Comparison of ENCODE assay signal across 12 cellular contexts in genomic region chr22:48893288-48894063, GRCh38.
"Had no signal": no experiment of that assay in that cellular context is flagged by ENCODE, and none has a peak within 500 bp of the region (broad histone marks: within the 10 kb centered on the region; RNA-seq: fewer than 3 reads in every experiment).

No MANE protein-coding gene starts in this region.

- DNase-seq: activated CD4-positive, alpha-beta T cell treated with anti-CD3 and anti-CD28 coated beads, Interleukin-2, amount 50 U/mL, for 48 hours; activated gamma-delta T cell treated with Interleukin-2 at 50 U/mL for 16 hours; activated T-cell treated with anti-CD3 and anti-CD28 coated beads, Interleukin-2, amount 50 U/mL, for 4 hours; cerebellar nuclear complex; sigmoid colon; uterus had no signal

- ATAC-seq: activated T-cell treated with anti-CD3 and anti-CD28 coated beads, Interleukin-2, amount 50 U/mL, for 4 hours had no signal

- H3K27ac ChIP-seq: ascending aorta, breast epithelium, sigmoid colon, spleen, tibial artery, uterus had no signal

- H3K4me3 ChIP-seq: ascending aorta, breast epithelium, sigmoid colon, spleen, tibial artery, uterus had no signal

- H3K27me3 ChIP-seq: ascending aorta, uterus had no signal

- H3K9me3 ChIP-seq: sigmoid colon, uterus had no signal

- H3K4me1 ChIP-seq: ascending aorta, breast epithelium, sigmoid colon, spleen, tibial artery, uterus had no signal

- H3K4me1 Mint-ChIP-seq: nephron had no signal

- H3K9me3 Mint-ChIP-seq: activated T-cell treated with anti-CD3 and anti-CD28 coated beads, Interleukin-2, amount 50 U/mL, for 4 hours; endodermal cell; nephron had no signal

- H3K36me3 ChIP-seq: ascending aorta, breast epithelium, sigmoid colon, spleen, tibial artery, uterus had no signal

- H3K27ac Mint-ChIP-seq: endodermal cell, nephron had no signal

- H3K4me3 Mint-ChIP-seq: activated T-cell treated with anti-CD3 and anti-CD28 coated beads, Interleukin-2, amount 50 U/mL, for 4 hours; endodermal cell; nephron had no signal
